ENCODE assay signal across 1 cellular context in genomic region chr9:136058152-136058483, GRCh38.
TF ChIP-seq lines count a peak whose summit lies in the region.

No MANE protein-coding gene starts in this region.

TF ChIP-seq in GM23338, 12 proteins besides CTCF, POLR2A, EP300 and RAD21 (continued from another document):
- TF ChIP-seq, protein P1, sequence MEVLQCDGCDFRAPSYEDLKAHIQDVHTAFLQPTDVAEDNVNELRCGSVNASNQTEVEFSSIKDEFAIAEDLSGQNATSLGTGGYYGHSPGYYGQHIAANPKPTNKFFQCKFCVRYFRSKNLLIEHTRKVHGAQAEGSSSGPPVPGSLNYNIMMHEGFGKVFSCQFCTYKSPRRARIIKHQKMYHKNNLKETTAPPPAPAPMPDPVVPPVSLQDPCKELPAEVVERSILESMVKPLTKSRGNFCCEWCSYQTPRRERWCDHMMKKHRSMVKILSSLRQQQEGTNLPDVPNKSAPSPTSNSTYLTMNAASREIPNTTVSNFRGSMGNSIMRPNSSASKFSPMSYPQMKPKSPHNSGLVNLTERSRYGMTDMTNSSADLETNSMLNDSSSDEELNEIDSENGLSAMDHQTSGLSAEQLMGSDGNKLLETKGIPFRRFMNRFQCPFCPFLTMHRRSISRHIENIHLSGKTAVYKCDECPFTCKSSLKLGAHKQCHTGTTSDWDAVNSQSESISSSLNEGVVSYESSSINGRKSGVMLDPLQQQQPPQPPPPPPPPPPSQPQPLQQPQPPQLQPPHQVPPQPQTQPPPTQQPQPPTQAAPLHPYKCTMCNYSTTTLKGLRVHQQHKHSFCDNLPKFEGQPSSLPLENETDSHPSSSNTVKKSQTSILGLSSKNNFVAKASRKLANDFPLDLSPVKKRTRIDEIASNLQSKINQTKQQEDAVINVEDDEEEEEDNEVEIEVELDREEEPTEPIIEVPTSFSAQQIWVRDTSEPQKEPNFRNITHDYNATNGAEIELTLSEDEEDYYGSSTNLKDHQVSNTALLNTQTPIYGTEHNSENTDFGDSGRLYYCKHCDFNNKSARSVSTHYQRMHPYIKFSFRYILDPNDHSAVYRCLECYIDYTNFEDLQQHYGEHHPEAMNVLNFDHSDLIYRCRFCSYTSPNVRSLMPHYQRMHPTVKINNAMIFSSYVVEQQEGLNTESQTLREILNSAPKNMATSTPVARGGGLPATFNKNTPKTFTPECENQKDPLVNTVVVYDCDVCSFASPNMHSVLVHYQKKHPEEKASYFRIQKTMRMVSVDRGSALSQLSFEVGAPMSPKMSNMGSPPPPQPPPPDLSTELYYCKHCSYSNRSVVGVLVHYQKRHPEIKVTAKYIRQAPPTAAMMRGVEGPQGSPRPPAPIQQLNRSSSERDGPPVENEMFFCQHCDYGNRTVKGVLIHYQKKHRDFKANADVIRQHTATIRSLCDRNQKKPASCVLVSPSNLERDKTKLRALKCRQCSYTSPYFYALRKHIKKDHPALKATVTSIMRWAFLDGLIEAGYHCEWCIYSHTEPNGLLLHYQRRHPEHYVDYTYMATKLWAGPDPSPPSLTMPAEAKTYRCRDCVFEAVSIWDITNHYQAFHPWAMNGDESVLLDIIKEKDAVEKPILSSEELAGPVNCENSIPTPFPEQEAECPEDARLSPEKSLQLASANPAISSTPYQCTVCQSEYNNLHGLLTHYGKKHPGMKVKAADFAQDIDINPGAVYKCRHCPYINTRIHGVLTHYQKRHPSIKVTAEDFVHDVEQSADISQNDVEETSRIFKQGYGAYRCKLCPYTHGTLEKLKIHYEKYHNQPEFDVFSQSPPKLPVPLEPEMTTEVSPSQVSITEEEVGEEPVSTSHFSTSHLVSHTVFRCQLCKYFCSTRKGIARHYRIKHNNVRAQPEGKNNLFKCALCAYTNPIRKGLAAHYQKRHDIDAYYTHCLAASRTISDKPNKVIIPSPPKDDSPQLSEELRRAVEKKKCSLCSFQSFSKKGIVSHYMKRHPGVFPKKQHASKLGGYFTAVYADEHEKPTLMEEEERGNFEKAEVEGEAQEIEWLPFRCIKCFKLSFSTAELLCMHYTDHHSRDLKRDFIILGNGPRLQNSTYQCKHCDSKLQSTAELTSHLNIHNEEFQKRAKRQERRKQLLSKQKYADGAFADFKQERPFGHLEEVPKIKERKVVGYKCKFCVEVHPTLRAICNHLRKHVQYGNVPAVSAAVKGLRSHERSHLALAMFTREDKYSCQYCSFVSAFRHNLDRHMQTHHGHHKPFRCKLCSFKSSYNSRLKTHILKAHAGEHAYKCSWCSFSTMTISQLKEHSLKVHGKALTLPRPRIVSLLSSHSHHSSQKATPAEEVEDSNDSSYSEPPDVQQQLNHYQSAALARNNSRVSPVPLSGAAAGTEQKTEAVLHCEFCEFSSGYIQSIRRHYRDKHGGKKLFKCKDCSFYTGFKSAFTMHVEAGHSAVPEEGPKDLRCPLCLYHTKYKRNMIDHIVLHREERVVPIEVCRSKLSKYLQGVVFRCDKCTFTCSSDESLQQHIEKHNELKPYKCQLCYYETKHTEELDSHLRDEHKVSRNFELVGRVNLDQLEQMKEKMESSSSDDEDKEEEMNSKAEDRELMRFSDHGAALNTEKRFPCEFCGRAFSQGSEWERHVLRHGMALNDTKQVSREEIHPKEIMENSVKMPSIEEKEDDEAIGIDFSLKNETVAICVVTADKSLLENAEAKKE (CRISPR knock-in tag; IDR thresholded peaks at IDR 0.05) = no peak
- TF ChIP-seq, protein P2, sequence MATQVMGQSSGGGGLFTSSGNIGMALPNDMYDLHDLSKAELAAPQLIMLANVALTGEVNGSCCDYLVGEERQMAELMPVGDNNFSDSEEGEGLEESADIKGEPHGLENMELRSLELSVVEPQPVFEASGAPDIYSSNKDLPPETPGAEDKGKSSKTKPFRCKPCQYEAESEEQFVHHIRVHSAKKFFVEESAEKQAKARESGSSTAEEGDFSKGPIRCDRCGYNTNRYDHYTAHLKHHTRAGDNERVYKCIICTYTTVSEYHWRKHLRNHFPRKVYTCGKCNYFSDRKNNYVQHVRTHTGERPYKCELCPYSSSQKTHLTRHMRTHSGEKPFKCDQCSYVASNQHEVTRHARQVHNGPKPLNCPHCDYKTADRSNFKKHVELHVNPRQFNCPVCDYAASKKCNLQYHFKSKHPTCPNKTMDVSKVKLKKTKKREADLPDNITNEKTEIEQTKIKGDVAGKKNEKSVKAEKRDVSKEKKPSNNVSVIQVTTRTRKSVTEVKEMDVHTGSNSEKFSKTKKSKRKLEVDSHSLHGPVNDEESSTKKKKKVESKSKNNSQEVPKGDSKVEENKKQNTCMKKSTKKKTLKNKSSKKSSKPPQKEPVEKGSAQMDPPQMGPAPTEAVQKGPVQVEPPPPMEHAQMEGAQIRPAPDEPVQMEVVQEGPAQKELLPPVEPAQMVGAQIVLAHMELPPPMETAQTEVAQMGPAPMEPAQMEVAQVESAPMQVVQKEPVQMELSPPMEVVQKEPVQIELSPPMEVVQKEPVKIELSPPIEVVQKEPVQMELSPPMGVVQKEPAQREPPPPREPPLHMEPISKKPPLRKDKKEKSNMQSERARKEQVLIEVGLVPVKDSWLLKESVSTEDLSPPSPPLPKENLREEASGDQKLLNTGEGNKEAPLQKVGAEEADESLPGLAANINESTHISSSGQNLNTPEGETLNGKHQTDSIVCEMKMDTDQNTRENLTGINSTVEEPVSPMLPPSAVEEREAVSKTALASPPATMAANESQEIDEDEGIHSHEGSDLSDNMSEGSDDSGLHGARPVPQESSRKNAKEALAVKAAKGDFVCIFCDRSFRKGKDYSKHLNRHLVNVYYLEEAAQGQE (IDR thresholded peaks at IDR 0.05; ENCODE audit: unreplicated experiment) = no peak
- TF ChIP-seq STAT1 (IDR thresholded peaks at IDR 0.05; ENCODE audit: unreplicated experiment) (no peak), EZH2 (IDR thresholded peaks at IDR 0.05; ENCODE audit: low read depth, unreplicated experiment) (no peak), JUNB (IDR thresholded peaks at IDR 0.05; ENCODE audit: unreplicated experiment) (no peak), CREB1 (CRISPR knock-in tag; IDR thresholded peaks at IDR 0.05; ENCODE audit: low read depth) (no peak), ETS1 (IDR thresholded peaks at IDR 0.05) (no peak), ZNF331 (CRISPR knock-in tag; IDR thresholded peaks at IDR 0.05; ENCODE audit: low read depth) (no peak), EZH2phosphoT487 (IDR thresholded peaks at IDR 0.05; ENCODE audit: unreplicated experiment) (no peak)
